1 cellular context compared by ENCODE assay signal in genomic region chr2:146579154-146579930, GRCh38.
TF ChIP-seq lines count a peak whose summit lies in the region.

No MANE protein-coding gene starts in this region.

TF ChIP-seq in WTC11, 78 proteins besides CTCF, POLR2A, EP300 and RAD21 (continued from another document):
- no peak for TF ChIP-seq IRF1 (CRISPR knock-in tag; IDR thresholded peaks at IDR 0.05)
